Comparison of ENCODE assay signal across 19 cellular contexts in the genomic region with DNA sequence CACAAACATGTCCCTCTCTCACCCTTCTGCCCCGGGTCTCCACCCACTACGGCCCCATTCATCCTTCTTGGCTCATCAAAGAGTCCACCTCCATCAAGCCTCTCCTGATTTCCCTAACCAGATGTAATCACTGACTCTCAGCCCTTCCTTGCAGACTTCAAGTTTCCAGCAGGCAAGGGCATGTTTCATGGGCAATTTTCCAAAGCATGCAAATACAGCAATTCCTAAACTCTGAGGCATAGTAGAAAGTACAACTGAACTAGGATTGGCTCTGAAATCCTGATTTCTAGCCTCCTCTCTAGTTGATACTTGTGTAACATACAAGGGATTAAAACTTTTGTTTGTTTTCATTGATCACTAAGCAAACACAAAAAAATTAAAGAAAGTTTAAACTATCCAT.
A peak's percentile ranks its signal among the peaks of the same experiment; 100 is the strongest.
DNase-seq lines count a peak whose midpoint lies in the region; ATAC-seq and TF ChIP-seq lines count a peak whose summit lies in the region.
"Had no signal": no experiment of that assay in that cellular context is flagged by ENCODE, and none has a peak within 500 bp of the region (broad histone marks: within the 10 kb centered on the region; RNA-seq: fewer than 3 reads in every experiment).

No MANE protein-coding gene starts in this region.

- no peak overlapping the region for H3K23ac ChIP-seq in trophoblast cell (ENCODE audit: low read length)

- peak; percentile 53; the same call in 1 of the 2 replicates for ATAC-seq in PC-3
- ATAC-seq in omental fat pad (ENCODE audit: low FRiP score) = no peak
- no peak for ATAC-seq in GM21529 (IDR thresholded peaks at IDR 0.05; ENCODE audit: unreplicated experiment)
- ATAC-seq: mucosa of descending colon; psoas muscle; stimulated activated naive CD8-positive, alpha-beta T cell treated with anti-CD3 and anti-CD28 coated beads, Interleukin-15, Interleukin-2, amounts not matched to agents 100 U/mL and 50 U/mL, for 24 hours; WTC11 had no signal

- CTCF ChIA-PET in PC-3 (lab: Charles Lee) = no interaction called here

- no TSS peak for BruUV-seq in PC-3 (replicated peaks; lab: Mats Ljungman, UMichigan)

- H3K4ac ChIP-seq in trophoblast cell (ENCODE audit: low read depth, low read length) = no peak overlapping the region

- H2AFZ ChIP-seq in PC-3 (ENCODE audit: low read length) (no peak overlapping the region), trophoblast cell (ENCODE audit: insufficient read depth, low read length, poor library complexity) (no peak overlapping the region)

- H2AK5ac ChIP-seq in trophoblast cell (ENCODE audit: low read length) = peak overlapping the region; percentile 57

- H2BK12ac ChIP-seq in trophoblast cell (ENCODE audit: low read length) = peak overlapping the region; percentile 37

- H3K36me3 ChIP-seq in PC-3 (ENCODE audit: low read depth, low read length) (no peaks in the 10 kb centered on the region), trophoblast cell (ENCODE audit: control insufficient read depth in 1 of 2, insufficient read depth in 2 of 2, low read length in 2 of 2) (no peaks in the 10 kb centered on the region), thyroid gland (no peaks in the 10 kb centered on the region)
- H3K36me3 ChIP-seq: adrenal gland had no signal

- H3K27ac ChIP-seq in PC-3 (ENCODE audit: low read length) = no peak overlapping the region
- peak overlapping the region; percentile 40 for H3K27ac ChIP-seq in trophoblast cell (ENCODE audit: low read depth, low read length)
- H3K27ac ChIP-seq in thyroid gland = no peak overlapping the region
- H3K27ac ChIP-seq: adrenal gland, psoas muscle had no signal

- H3K4me1 ChIP-seq in PC-3 (ENCODE audit: insufficient read depth, low read length) (peaks cover 39% of the 10 kb centered on the region), trophoblast cell (ENCODE audit: control insufficient read depth in 1 of 2, insufficient read depth in 2 of 2, low read length in 2 of 2) (peaks cover 21 to 28% of the 10 kb centered on the region in 2 experiments), thyroid gland (peaks cover 2 to 13% of the 10 kb centered on the region in 2 donors)
- H3K4me1 ChIP-seq: adrenal gland had no signal

- intact Hi-C loops in PC-3 (cut with micrococcal nuclease) = no loop called here
- intact Hi-C loops in thyroid gland (cut with DNase I) = no loop called here

- peak overlapping the region; percentile 59 for H3K18ac ChIP-seq in trophoblast cell (ENCODE audit: low read length)

- H3F3A ChIP-seq in PC-3 (ENCODE audit: low read length, unreplicated experiment) = peaks cover 3% of the 10 kb centered on the region

- no peak for TF ChIP-seq CTCF in PC-3 (conservative IDR thresholded peaks at IDR 0.05; ENCODE audit: low read depth, low read length)
- no peak for TF ChIP-seq CTCF in epithelial cell of esophagus (IDR thresholded peaks at IDR 0.05; ENCODE audit: insufficient read depth, low read depth, low read length, missing control alignments)
- no peak for TF ChIP-seq CTCF in thyroid gland (IDR thresholded peaks at IDR 0.05)
- no peak for TF ChIP-seq CTCF in omental fat pad (IDR thresholded peaks at IDR 0.05)

- no peak overlapping the region for H4K12ac ChIP-seq in trophoblast cell (ENCODE audit: low read depth, low read length)

- peak overlapping the region; percentile 56 for H4K91ac ChIP-seq in trophoblast cell (ENCODE audit: low read depth, low read length)

- no peak overlapping the region for H3K9ac ChIP-seq in PC-3 (ENCODE audit: low read length)
- H3K9ac ChIP-seq in trophoblast cell (ENCODE audit: low read length) = no peak overlapping the region
- H3K9ac ChIP-seq: SK-N-SH had no signal

- H3K9me2 ChIP-seq in PC-3 (replicated peaks; ENCODE audit: low read length) = no peaks in the 10 kb centered on the region
- H3K9me2 ChIP-seq: SK-N-SH had no signal

- no peak overlapping the region for H3K4me2 ChIP-seq in PC-3 (ENCODE audit: low read length)
- H3K4me2 ChIP-seq in trophoblast cell (ENCODE audit: low read length) = no peak overlapping the region
- H3K4me2 ChIP-seq: SK-N-SH had no signal

- no peak for TF ChIP-seq POLR2A in thyroid gland (IDR thresholded peaks at IDR 0.05)

- no peaks in the 10 kb centered on the region for H4K20me1 ChIP-seq in PC-3 (ENCODE audit: low read length)

- peak overlapping the region; percentile 62 for H4K8ac ChIP-seq in trophoblast cell (ENCODE audit: low read depth, low read length)

- H3K27me3 ChIP-seq in PC-3 (ENCODE audit: low read length) (no peaks in the 10 kb centered on the region), trophoblast cell (ENCODE audit: insufficient read depth, low read length) (no peaks in the 10 kb centered on the region), thyroid gland (no peaks in the 10 kb centered on the region)
- H3K27me3 ChIP-seq: adrenal gland had no signal

- no CpG with 5 or more reads among the region's 2 CpGs for WGBS in trophoblast cell (ENCODE audit: extremely low coverage, insufficient coverage, insufficient read length)
- WGBS in thyroid gland, 2 donors = 80 to 81% methylated on average over 2 of the region's 2 CpGs

- no peak overlapping the region for H3K4me3 ChIP-seq in PC-3 (ENCODE audit: low read length)
- H3K4me3 ChIP-seq in epithelial cell of esophagus (ENCODE audit: low read length) = no peak overlapping the region
- H3K4me3 ChIP-seq in trophoblast cell (ENCODE audit: low read depth, low read length) = no peak overlapping the region
- H3K4me3 ChIP-seq in thyroid gland (replicated peaks in 1 of 3) = no peak overlapping the region
- H3K4me3 ChIP-seq: adrenal gland, mucosa of descending colon, psoas muscle had no signal

- peak overlapping the region; percentile 49 for H3K14ac ChIP-seq in trophoblast cell (ENCODE audit: low read length)

- DNase-seq in DMS 273 treated with DMSO at 0.1 percent for 48 hours (lab: John Stamatoyannopoulos, UW) (peak; percentile 71), PC-3 (peak; percentile 69), epithelial cell of esophagus (ENCODE audit: low read depth) (peak; percentile 100), trophoblast cell (peak in 1 of 2 donors; percentile 30), thyroid gland (no peak), omental fat pad (ENCODE audit: low spot score) (no peak), anterior cingulate cortex (lab: John Stamatoyannopoulos, UW) (no peak)
- DNase-seq: activated T-cell treated with anti-CD3 and anti-CD28 coated beads for 4 hours; adrenal gland; CD4-positive, alpha-beta memory T cell; mucosa of descending colon; NCI-H187; NCI-H774; psoas muscle; SK-N-SH; stimulated activated CD4-positive, alpha-beta T cell treated with anti-CD3 and anti-CD28 coated beads, Interleukin-4, amount 100 ng/mL, for 4 hours; stimulated activated naive CD8-positive, alpha-beta T cell treated with anti-CD3 and anti-CD28 coated beads, Interleukin-15, Interleukin-2, amounts not matched to agents 100 U/mL and 50 U/mL, for 24 hours had no signal

- POLR2A ChIA-PET in PC-3 (lab: Charles Lee; ENCODE audit: unreplicated experiment) = no interaction called here

- H2BK120ac ChIP-seq in trophoblast cell (ENCODE audit: insufficient read depth, low read length, poor library complexity) = peak overlapping the region; percentile 26

- H2BK5ac ChIP-seq in trophoblast cell (ENCODE audit: low read depth, low read length, poor library complexity) = peak overlapping the region; percentile 61

- H3K9me3 ChIP-seq in PC-3 (ENCODE audit: low read length) (no peaks in the 10 kb centered on the region), trophoblast cell (ENCODE audit: insufficient read depth, low read depth, low read length) (no peaks in the 10 kb centered on the region), thyroid gland (no peaks in the 10 kb centered on the region)
- H3K9me3 ChIP-seq: adrenal gland, mucosa of descending colon, psoas muscle, SK-N-SH had no signal

- peaks cover 20% of the 10 kb centered on the region for H3K79me1 ChIP-seq in trophoblast cell (ENCODE audit: low read length)

- H3K79me2 ChIP-seq in PC-3 (ENCODE audit: low read length) = no peaks in the 10 kb centered on the region
- H3K79me2 ChIP-seq in trophoblast cell (ENCODE audit: control insufficient read depth, insufficient read depth, low read length, poor library complexity) = peaks cover 2% of the 10 kb centered on the region

Comparison
In these comparisons a context has a peak if more than half of its experiments do, and no peak if none do; other contexts are left out.
1. DNase-seq: peak in DMS 273 treated with DMSO at 0.1 percent for 48 hours (single experiment), PC-3 (single experiment) and epithelial cell of esophagus (single experiment); none in thyroid gland (0 of 2), omental fat pad (single experiment) and anterior cingulate cortex (0 of 58).